Comparison of ENCODE assay signal across 8 cellular contexts in genomic region chr1:63773815-63774616, GRCh38.
DNase-seq lines count a peak whose midpoint lies in the region; ATAC-seq and TF ChIP-seq lines count a peak whose summit lies in the region.

TSS of gene ROR1 (plus strand) at chr1:63774017.

- TF ChIP-seq CTCF in nephron (IDR thresholded peaks at IDR 0.05; ENCODE audit: unreplicated experiment in 3 of 3): peak; percentile 61 to 77 (median 68)

- H3K9me3 Mint-ChIP-seq in nephron: no peaks in the 10 kb centered on the region

- peak within 1 kb of the TSS; percentile 97 to 100 (median 99) for H3K4me3 Mint-ChIP-seq in nephron

- peak within 1 kb of the TSS; percentile 92 to 97 (median 97) for H3K27ac Mint-ChIP-seq in nephron

- H3K36me3 Mint-ChIP-seq in nephron (ENCODE audit: low read depth): peaks cover 3% of the 10 kb centered on the region

- peak; percentile 75 for ATAC-seq in GM19023 (IDR thresholded peaks at IDR 0.05; ENCODE audit: unreplicated experiment)
- ATAC-seq in HG03571 (IDR thresholded peaks at IDR 0.05; ENCODE audit: unreplicated experiment): peak; percentile 81

- DNase-seq in AG08396 (ENCODE audit: low spot score) (peak; percentile 91), NOMO-1 (lab: John Stamatoyannopoulos, UW; ENCODE audit: unreplicated experiment in 2 of 2) (peak; percentile 57 to 58), foreskin melanocyte (peak; percentile 75), superior temporal gyrus (ENCODE audit: extremely low spot score) (peak; percentile 86)
- peak; percentile 34 for DNase-seq in activated naive CD4-positive, alpha-beta T cell treated with Interleukin-2 at 50 U/mL for 16 hours

- H3K4me1 Mint-ChIP-seq in nephron: peaks cover 38% of the 10 kb centered on the region

- H3K27me3 Mint-ChIP-seq in nephron (ENCODE audit: low read depth): peaks cover 4% of the 10 kb centered on the region

Comparison
In these comparisons a context has a peak if more than half of its experiments do, and no peak if none do; other contexts are left out.
1. Peak in every context shown above with its lines: DNase-seq and ATAC-seq.
2. DNase-seq: peak in every context shown above with its lines; median percentile 91 in AG08396; 86 in superior temporal gyrus; 75 in foreskin melanocyte; 58 in NOMO-1; 34 in activated naive CD4-positive, alpha-beta T cell treated with Interleukin-2 at 50 U/mL for 16 hours.